ENCODE assay signal across 8 cellular contexts in genomic region chr17:50931003-50931878, GRCh38.
DNase-seq lines count a peak whose midpoint lies in the region; ATAC-seq, FAIRE-seq and TF ChIP-seq lines count a peak whose summit lies in the region.

No MANE protein-coding gene starts in this region.

- peak overlapping the region; percentile 72 for H3K9ac ChIP-seq in astrocyte (ENCODE audit: low read length)

- no peaks in the 10 kb centered on the region for H3K27me3 ChIP-seq in astrocyte (ENCODE audit: insufficient read depth, low read length)
- H3K27me3 ChIP-seq in left ventricle myocardium inferior (ENCODE audit: low read depth), result no peaks in the 10 kb centered on the region
- H3K27me3 ChIP-seq in pancreas, result no peaks in the 10 kb centered on the region

- peaks cover 17% of the 10 kb centered on the region for H3K4me1 Mint-ChIP-seq in astrocyte (ENCODE audit: low read depth, unreplicated experiment)

- ATAC-seq in GM21381 (IDR thresholded peaks at IDR 0.05; ENCODE audit: unreplicated experiment) (peak; percentile 59), pancreas (peak; percentile 67 to 84 (median 78)), HG02623 (IDR thresholded peaks at IDR 0.05; ENCODE audit: unreplicated experiment) (no peak)

- H3K9me3 ChIP-seq in astrocyte (ENCODE audit: insufficient read depth, low read depth, low read length), result no peaks in the 10 kb centered on the region
- no peaks in the 10 kb centered on the region for H3K9me3 ChIP-seq in left ventricle myocardium inferior (replicated peaks)
- no peaks in the 10 kb centered on the region for H3K9me3 ChIP-seq in pancreas

- DNase-seq in AML-193 (lab: John Stamatoyannopoulos, UW), result peak; percentile 90
- peak; percentile 61 for DNase-seq in NCI-H1105 (lab: John Stamatoyannopoulos, UW)
- DNase-seq in SKM-1 treated with dmso at 0.1 percent for 144 hours (lab: John Stamatoyannopoulos, UW; ENCODE audit: unreplicated experiment), result peak; percentile 80
- peak; percentile 79 for DNase-seq in astrocyte (ENCODE audit: low read depth)
- DNase-seq in left ventricle myocardium inferior, result peak; percentile 90
- peak; percentile 83 to 94 (median 88) for DNase-seq in pancreas

- H3K4me2 ChIP-seq in astrocyte (ENCODE audit: low read length), result peak overlapping the region; percentile 86

- H3K27ac Mint-ChIP-seq in astrocyte (ENCODE audit: unreplicated experiment), result peak overlapping the region; percentile 62

- H3K36me3 Mint-ChIP-seq in astrocyte (ENCODE audit: low read depth, unreplicated experiment), result no peaks in the 10 kb centered on the region

- peak overlapping the region; percentile 61 for H3K27ac ChIP-seq in astrocyte (ENCODE audit: low read depth, low read length)
- peak overlapping the region; percentile 98 for H3K27ac ChIP-seq in left ventricle myocardium inferior (replicated peaks)
- peak overlapping the region; percentile 94 to 99 (median 98) for H3K27ac ChIP-seq in pancreas

- TF ChIP-seq CTCF in astrocyte (IDR thresholded peaks at IDR 0.05; ENCODE audit: insufficient read depth, low read depth, low read length) (no peak), left ventricle myocardium inferior (IDR thresholded peaks at IDR 0.05; ENCODE audit: borderline replicate concordance) (no peak), pancreas (IDR thresholded peaks at IDR 0.05) (no peak)

- H3K9me3 Mint-ChIP-seq in astrocyte (ENCODE audit: unreplicated experiment), result no peaks in the 10 kb centered on the region

- peak overlapping the region; percentile 71 for H3K4me3 Mint-ChIP-seq in astrocyte (ENCODE audit: unreplicated experiment)

- 0 to 1% methylated on average over 68 of the region's 68 CpGs for WGBS in pancreas, 2 donors

- H4K20me1 ChIP-seq in astrocyte (ENCODE audit: insufficient read depth, low read length), result no peaks in the 10 kb centered on the region

- no peaks in the 10 kb centered on the region for H3K36me3 ChIP-seq in astrocyte (ENCODE audit: insufficient read depth, low read length)
- no peaks in the 10 kb centered on the region for H3K36me3 ChIP-seq in left ventricle myocardium inferior
- no peaks in the 10 kb centered on the region for H3K36me3 ChIP-seq in pancreas

- peaks cover 26% of the 10 kb centered on the region for H3K27me3 Mint-ChIP-seq in astrocyte (ENCODE audit: low read depth, unreplicated experiment)

- intact Hi-C loops in left ventricle myocardium inferior (cut with micrococcal nuclease), result no loop called here
- intact Hi-C loops in pancreas (cut with DNase I), result no loop called here

- H3K4me3 ChIP-seq in astrocyte (ENCODE audit: insufficient read depth, low read depth, low read length), result peak overlapping the region; percentile 50
- H3K4me3 ChIP-seq in left ventricle myocardium inferior, result peak overlapping the region; percentile 66
- H3K4me3 ChIP-seq in pancreas, result peak overlapping the region in 3 of 4 donors; percentile 32 to 49 (median 37)

- FAIRE-seq in astrocyte (lab: Jason Lieb, UNC) (no peak), pancreas (lab: Jason Lieb, UNC) (no peak)

- H3K4me1 ChIP-seq in astrocyte (ENCODE audit: insufficient read depth, low read length) (peaks cover 14% of the 10 kb centered on the region), left ventricle myocardium inferior (peaks cover 39% of the 10 kb centered on the region), pancreas (peaks cover 15 to 37% (median 32%) of the 10 kb centered on the region in 3 donors)

- H3K79me2 ChIP-seq in astrocyte (ENCODE audit: insufficient read depth, low read length), result no peaks in the 10 kb centered on the region

- peak overlapping the region; percentile 87 for H2AFZ ChIP-seq in astrocyte (ENCODE audit: low read depth, low read length)
